20 cellular contexts compared by ENCODE assay signal in the genomic region with DNA sequence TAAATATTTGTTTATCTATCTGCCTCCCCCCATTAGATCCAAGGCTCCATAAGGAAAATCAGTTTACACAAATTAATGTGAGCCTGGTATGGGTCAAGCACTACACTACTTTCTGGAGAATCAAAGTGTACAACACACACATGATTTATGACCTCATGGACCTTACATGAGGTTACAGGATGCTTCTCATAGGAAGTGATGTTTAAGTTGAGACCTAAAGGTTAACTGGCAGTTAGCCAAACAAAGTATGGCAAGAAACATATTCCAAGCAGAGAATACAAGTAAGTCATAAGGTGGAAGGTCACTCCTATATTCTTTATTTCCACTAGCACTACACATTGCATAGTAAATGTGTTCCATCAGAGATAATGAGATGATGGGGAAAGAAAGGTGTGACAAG.
"Had no signal": no experiment of that assay in that cellular context is flagged by ENCODE, and none has a peak within 500 bp of the region (broad histone marks: within the 10 kb centered on the region; RNA-seq: fewer than 3 reads in every experiment).

No MANE protein-coding gene starts in this region.

- FAIRE-seq: frontal cortex, TTC549 had no signal

- DNase-seq: activated CD4-positive, alpha-beta T cell treated with anti-CD3 and anti-CD28 coated beads, Interleukin-2, amount 10 ng/mL, durations not matched to agents 24 days and 14 days; amygdala; effector memory CD4-positive, alpha-beta T cell; heart left ventricle; left cardiac atrium; naive B cell; nucleus accumbens; stimulated activated CD4-positive, alpha-beta T cell treated with anti-CD3 and anti-CD28 coated beads, Interleukin-4, amount 100 ng/mL, for 4 hours; stimulated activated CD8-positive, alpha-beta memory T cell treated with anti-CD3 and anti-CD28 coated beads, Interleukin-4, amount 100 ng/mL, for 48 hours; T-helper 2 cell had no signal

- H3K27me3 Mint-ChIP-seq: activated CD4-positive, alpha-beta T cell treated with anti-CD3 and anti-CD28 coated beads, Interleukin-2, amount 10 ng/mL, durations not matched to agents 24 days and 14 days; brain; naive B cell; progenitor cell of endocrine pancreas; stimulated activated naive CD8-positive, alpha-beta T cell treated with anti-CD3 and anti-CD28 coated beads, Interleukin-15, Interleukin-2, amounts not matched to agents 100 ng/mL and 50 ng/mL, for 24 hours; type B pancreatic cell had no signal

- H3K36me3 ChIP-seq: right atrium auricular region, suprapubic skin had no signal

- ATAC-seq: heart left ventricle, left cardiac atrium, WTC11 had no signal

- H3K4me3 Mint-ChIP-seq: activated CD4-positive, alpha-beta T cell treated with anti-CD3 and anti-CD28 coated beads, Interleukin-2, amount 10 ng/mL, durations not matched to agents 24 days and 14 days; brain; stimulated activated naive CD8-positive, alpha-beta T cell treated with anti-CD3 and anti-CD28 coated beads, Interleukin-15, Interleukin-2, amounts not matched to agents 100 ng/mL and 50 ng/mL, for 24 hours; type B pancreatic cell; WTC11 had no signal

- H3K27me3 ChIP-seq: heart left ventricle, right atrium auricular region, suprapubic skin had no signal

- H3K4me1 ChIP-seq: right atrium auricular region, suprapubic skin had no signal

- H3K9me3 ChIP-seq: right atrium auricular region, suprapubic skin had no signal

- H3K4me1 Mint-ChIP-seq: brain had no signal

- H3K27ac ChIP-seq: heart left ventricle, right atrium auricular region, suprapubic skin had no signal

- H3K27ac Mint-ChIP-seq: brain, progenitor cell of endocrine pancreas, type B pancreatic cell had no signal

- H3K4me3 ChIP-seq: heart left ventricle, lung, right atrium auricular region, suprapubic skin had no signal
